ENCODE assay signal across 1 cellular context in genomic region chr11:73652046-73652730, GRCh38.
TF ChIP-seq lines count a peak whose summit lies in the region.

No MANE protein-coding gene starts in this region.

TF ChIP-seq in HepG2, 621 proteins besides CTCF, POLR2A, EP300 and RAD21 (continued from another document and continues in another):
- TF ChIP-seq, protein P1, sequence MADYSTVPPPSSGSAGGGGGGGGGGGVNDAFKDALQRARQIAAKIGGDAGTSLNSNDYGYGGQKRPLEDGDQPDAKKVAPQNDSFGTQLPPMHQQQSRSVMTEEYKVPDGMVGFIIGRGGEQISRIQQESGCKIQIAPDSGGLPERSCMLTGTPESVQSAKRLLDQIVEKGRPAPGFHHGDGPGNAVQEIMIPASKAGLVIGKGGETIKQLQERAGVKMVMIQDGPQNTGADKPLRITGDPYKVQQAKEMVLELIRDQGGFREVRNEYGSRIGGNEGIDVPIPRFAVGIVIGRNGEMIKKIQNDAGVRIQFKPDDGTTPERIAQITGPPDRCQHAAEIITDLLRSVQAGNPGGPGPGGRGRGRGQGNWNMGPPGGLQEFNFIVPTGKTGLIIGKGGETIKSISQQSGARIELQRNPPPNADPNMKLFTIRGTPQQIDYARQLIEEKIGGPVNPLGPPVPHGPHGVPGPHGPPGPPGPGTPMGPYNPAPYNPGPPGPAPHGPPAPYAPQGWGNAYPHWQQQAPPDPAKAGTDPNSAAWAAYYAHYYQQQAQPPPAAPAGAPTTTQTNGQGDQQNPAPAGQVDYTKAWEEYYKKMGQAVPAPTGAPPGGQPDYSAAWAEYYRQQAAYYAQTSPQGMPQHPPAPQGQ (CRISPR knock-in tag; IDR thresholded peaks at IDR 0.05; ENCODE audit: borderline replicate concordance): no peak
- TF ChIP-seq ZNF546 (CRISPR knock-in tag; conservative IDR thresholded peaks at IDR 0.05) (no peak), ZNF775 (CRISPR knock-in tag; IDR thresholded peaks at IDR 0.05; ENCODE audit: borderline replicate concordance) (no peak), RBAK (CRISPR knock-in tag; IDR thresholded peaks at IDR 0.05) (no peak), RNF2 (conservative IDR thresholded peaks at IDR 0.05; ENCODE audit: low read depth) (no peak), ZNF281 (CRISPR knock-in tag; IDR thresholded peaks at IDR 0.05; ENCODE audit: borderline replicate concordance) (peak; percentile 94), ZNF788 (CRISPR knock-in tag; IDR thresholded peaks at IDR 0.05; ENCODE audit: borderline replicate concordance) (peak; percentile 56; the same call in 1 of the 2 replicates), TOE1 (CRISPR knock-in tag; IDR thresholded peaks at IDR 0.05) (no peak), U2AF2 (IDR thresholded peaks at IDR 0.05; ENCODE audit: low read depth, low read length) (peak; percentile 97), CREBL2 (CRISPR knock-in tag; IDR thresholded peaks at IDR 0.05; ENCODE audit: borderline replicate concordance) (no peak), ATF7-NPFF (CRISPR knock-in tag; IDR thresholded peaks at IDR 0.05; ENCODE audit: low read depth) (no peak), MEF2D (CRISPR knock-in tag; IDR thresholded peaks at IDR 0.05) (no peak), MXD4 (CRISPR knock-in tag; IDR thresholded peaks at IDR 0.05) (peak; percentile 65), GMEB1 (CRISPR knock-in tag; IDR thresholded peaks at IDR 0.05; ENCODE audit: borderline replicate concordance) (peak; percentile 53; the same call in 1 of the 2 replicates), ZNF629 (CRISPR knock-in tag; conservative IDR thresholded peaks at IDR 0.05) (peak; percentile 85), GTF2F1 (IDR thresholded peaks at IDR 0.05; ENCODE audit: low read length) (no peak), NRL (CRISPR knock-in tag; IDR thresholded peaks at IDR 0.05; ENCODE audit: borderline replicate concordance) (peak; percentile 41; the same call in 1 of the 2 replicates), SUZ12 (IDR thresholded peaks at IDR 0.05; ENCODE audit: low read depth, low read length) (no peak), MYC (CRISPR knock-in tag; IDR thresholded peaks at IDR 0.05; ENCODE audit: borderline replicate concordance) (peak; percentile 96), PRDM15 (CRISPR knock-in tag; IDR thresholded peaks at IDR 0.05) (no peak), REXO4 (CRISPR knock-in tag; IDR thresholded peaks at IDR 0.05; ENCODE audit: borderline replicate concordance) (no peak), BHLHE40 (IDR thresholded peaks at IDR 0.05; ENCODE audit: low read length) (no peak), ZNF205 (CRISPR knock-in tag; IDR thresholded peaks at IDR 0.05) (0 out of 2 replicates have a peak, but pooled peaks have one; percentile 18), CHCHD3 (CRISPR knock-in tag; IDR thresholded peaks at IDR 0.05) (no peak), ZNF776 (CRISPR knock-in tag; IDR thresholded peaks at IDR 0.05) (no peak), MED13 (CRISPR knock-in tag; IDR thresholded peaks at IDR 0.05) (no peak; the same call in 1 of the 2 replicates), ZNF605 (CRISPR knock-in tag; IDR thresholded peaks at IDR 0.05) (no peak), NR2F6 (IDR thresholded peaks at IDR 0.05) (no peak; the same call in 1 of the 2 replicates), NR2F6 (CRISPR knock-in tag; IDR thresholded peaks at IDR 0.05) (peak; percentile 85), ZNF503 (CRISPR knock-in tag; IDR thresholded peaks at IDR 0.05) (no peak), MXI1 (IDR thresholded peaks at IDR 0.05; ENCODE audit: borderline replicate concordance, low read depth, low read length) (peak; percentile 68; the same call in 1 of the 3 replicates), BCLAF1 (IDR thresholded peaks at IDR 0.05) (no peak), HNF4A (CRISPR knock-in tag; IDR thresholded peaks at IDR 0.05) (peak; percentile 88), ZNF235 (CRISPR knock-in tag; IDR thresholded peaks at IDR 0.05; ENCODE audit: borderline replicate concordance) (no peak), ZNF44 (CRISPR knock-in tag; IDR thresholded peaks at IDR 0.05) (no peak), ZNF12 (CRISPR knock-in tag; IDR thresholded peaks at IDR 0.05) (peak; percentile 42; the same call in 1 of the 2 replicates), RNF219 (CRISPR knock-in tag; IDR thresholded peaks at IDR 0.05) (no peak), POGK (CRISPR knock-in tag; conservative IDR thresholded peaks at IDR 0.05) (peak; percentile 75), MZF1 (CRISPR knock-in tag; IDR thresholded peaks at IDR 0.05; ENCODE audit: borderline replicate concordance) (no peak)
- TF ChIP-seq, protein P2, sequence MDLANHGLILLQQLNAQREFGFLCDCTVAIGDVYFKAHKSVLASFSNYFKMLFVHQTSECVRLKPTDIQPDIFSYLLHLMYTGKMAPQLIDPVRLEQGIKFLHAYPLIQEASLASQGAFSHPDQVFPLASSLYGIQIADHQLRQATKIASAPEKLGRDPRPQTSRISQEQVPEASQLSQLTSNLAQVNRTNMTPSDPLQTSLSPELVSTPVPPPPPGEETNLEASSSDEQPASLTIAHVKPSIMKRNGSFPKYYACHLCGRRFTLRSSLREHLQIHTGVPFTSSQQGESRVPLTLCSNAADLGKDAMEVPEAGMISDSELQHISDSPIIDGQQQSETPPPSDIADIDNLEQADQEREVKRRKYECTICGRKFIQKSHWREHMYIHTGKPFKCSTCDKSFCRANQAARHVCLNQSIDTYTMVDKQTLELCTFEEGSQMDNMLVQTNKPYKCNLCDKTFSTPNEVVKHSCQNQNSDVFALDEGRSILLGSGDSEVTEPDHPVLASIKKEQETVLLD (CRISPR knock-in tag; IDR thresholded peaks at IDR 0.05; ENCODE audit: low read depth): no peak
